In genomic region chr14:102999227-102999895, GRCh38 we compare ENCODE assay signal across 29 cellular contexts.
"Had no signal": no experiment of that assay in that cellular context is flagged by ENCODE, and none has a peak within 500 bp of the region (broad histone marks: within the 10 kb centered on the region; RNA-seq: fewer than 3 reads in every experiment).

No MANE protein-coding gene starts in this region.

- H3K4me1 ChIP-seq: body of pancreas, colonic mucosa, gastrocnemius medialis, pancreas, thyroid gland, upper lobe of right lung had no signal

- ATAC-seq: activated CD4-positive, CD25-positive, alpha-beta regulatory T cell treated with anti-CD3 and anti-CD28 coated beads, Interleukin-2, amount 50 U/mL, for 24 hours; body of pancreas; gastrocnemius medialis; left cardiac atrium; pancreas; stimulated activated naive B cell treated with anti-CD40 and anti-IgM and Interleukin-4, amounts not matched to agents 10 μg/mL and 1 μg/mL and 100 μg/mL, for 72 hours; T-cell had no signal

- DNase-seq: activated CD4-positive, alpha-beta memory T cell treated with anti-CD3 and anti-CD28 coated beads for 36 hours; activated CD4-positive, alpha-beta T cell treated with anti-CD3 and anti-CD28 coated beads, Interleukin-2, amount 10 ng/mL, durations not matched to agents 24 days and 14 days; activated CD8-positive, alpha-beta memory T cell treated with anti-CD3 and anti-CD28 coated beads, Interleukin-2, amount 50 U/mL, for 4 hours; activated gamma-delta T cell; activated naive CD4-positive, alpha-beta T cell treated with anti-CD3 and anti-CD28 coated beads, Interleukin-2, amount 50 U/mL, for 16 hours; activated T-cell treated with anti-CD3 and anti-CD28 coated beads, Interleukin-2, amount 50 U/mL, for 1 hour; amygdala; body of pancreas; cerebellar nuclear complex; colonic mucosa; effector CD8-positive, alpha-beta T cell; gastrocnemius medialis; glutamatergic neuron; left cardiac atrium; mammary epithelial cell; naive B cell; pancreas; retina; small intestine; stimulated activated CD4-positive, alpha-beta T cell treated with anti-CD3 and anti-CD28 coated beads, Interleukin-1b, Interleukin-23, amount 100 ng/mL, for 48 hours; stimulated activated naive B cell treated with anti-CD40 and anti-IgM and Interleukin-4, amounts not matched to agents 10 μg/mL and 1 μg/mL and 100 μg/mL, for 72 hours; stomach; T-cell; thyroid gland; upper lobe of right lung had no signal

- H2AFZ ChIP-seq: hepatocyte had no signal

- H3K27me3 ChIP-seq: body of pancreas, cardiac muscle cell, colonic mucosa, gastrocnemius medialis, hepatocyte, pancreas, stomach, thyroid gland, upper lobe of right lung had no signal

- H3K4me2 ChIP-seq: hepatocyte had no signal

- H3K27ac ChIP-seq: body of pancreas, colonic mucosa, gastrocnemius medialis, hepatocyte, pancreas, prostate gland, stomach, thyroid gland, upper lobe of right lung had no signal

- H3K4me3 ChIP-seq: body of pancreas, cardiac muscle cell, colonic mucosa, gastrocnemius medialis, hepatocyte, pancreas, prostate gland, stomach, thyroid gland, upper lobe of right lung had no signal

- H3K9me3 ChIP-seq: body of pancreas, colonic mucosa, gastrocnemius medialis, pancreas, prostate gland, stomach, thyroid gland, upper lobe of right lung had no signal
